Comparison of ENCODE assay signal across 9 cellular contexts in genomic region chr14:78424311-78424710, GRCh38.
"Had no signal": no experiment of that assay in that cellular context is flagged by ENCODE, and none has a peak within 500 bp of the region (broad histone marks: within the 10 kb centered on the region; RNA-seq: fewer than 3 reads in every experiment).

No MANE protein-coding gene starts in this region.

- H3K4me1 ChIP-seq: HAP-1 had no signal

- H3K9me3 ChIP-seq: HAP-1 had no signal

- ATAC-seq: HCT116, HepG2 had no signal

- DNase-seq: GM23248, GOT3, H7, HFFc6, KBM-7 had no signal

- FAIRE-seq: HepG2 had no signal

- H3K36me3 ChIP-seq: HAP-1 had no signal

- H3K27ac ChIP-seq: GM23248, HL-60 had no signal

- H3K4me3 ChIP-seq: GM23248, HAP-1 had no signal
